Comparison of ENCODE assay signal across 14 cellular contexts in genomic region chr12:13805038-13805437, GRCh38.
A peak's percentile ranks its signal among the peaks of the same experiment; 100 is the strongest.
DNase-seq lines count a peak whose midpoint lies in the region; ATAC-seq and TF ChIP-seq lines count a peak whose summit lies in the region.
"Had no signal": no experiment of that assay in that cellular context is flagged by ENCODE, and none has a peak within 500 bp of the region (broad histone marks: within the 10 kb centered on the region; RNA-seq: fewer than 3 reads in every experiment).

No MANE protein-coding gene starts in this region.

- no peak overlapping the region for H3K9ac ChIP-seq in smooth muscle cell (ENCODE audit: low read depth)

- no peak for TF ChIP-seq CTCF in epithelial cell of proximal tubule (conservative IDR thresholded peaks at IDR 0.05; ENCODE audit: low read depth, low read length)
- TF ChIP-seq CTCF in smooth muscle cell (IDR thresholded peaks at IDR 0.05; ENCODE audit: borderline replicate concordance, insufficient read depth, poor library complexity, severe bottlenecking) = no peak

- DNase-seq in epithelial cell of proximal tubule (ENCODE audit: low read depth) (peak; percentile 56), NCI-H128 (lab: John Stamatoyannopoulos, UW; ENCODE audit: unreplicated experiment) (no peak), NCI-H774 (lab: John Stamatoyannopoulos, UW) (no peak), smooth muscle cell (lab: John Stamatoyannopoulos, UW; ENCODE audit: unreplicated experiment) (no peak)
- DNase-seq: CD8-positive, alpha-beta T cell; COR-L47; DND-41; GDM1; HCEC 1CT; HFFc6 had no signal

- no peaks in the 10 kb centered on the region for H3K9me3 ChIP-seq in smooth muscle cell (replicated peaks; ENCODE audit: low read depth)

- H3K4me3 ChIP-seq in epithelial cell of proximal tubule (ENCODE audit: low read depth, low read length) (no peak overlapping the region), smooth muscle cell (no peak overlapping the region)

- WGBS in smooth muscle cell (ENCODE audit: low lambda C conversion rate) = 64% methylated on average over 3 of the region's 3 CpGs

- ATAC-seq in GM18508 (IDR thresholded peaks at IDR 0.05; ENCODE audit: insufficient read depth, unreplicated experiment) (peak; percentile 74), GM19467 (IDR thresholded peaks at IDR 0.05; ENCODE audit: unreplicated experiment) (peak; percentile 53), HG02938 (IDR thresholded peaks at IDR 0.05; ENCODE audit: unreplicated experiment) (no peak)
- ATAC-seq: CD8-positive, alpha-beta T cell had no signal

- H3F3A ChIP-seq in smooth muscle cell (ENCODE audit: low read depth) = no peaks in the 10 kb centered on the region

- H2AFZ ChIP-seq in smooth muscle cell (ENCODE audit: low read depth) = no peak overlapping the region

- H4K20me1 ChIP-seq in smooth muscle cell (ENCODE audit: low read depth) = no peaks in the 10 kb centered on the region

- H3K27ac ChIP-seq in smooth muscle cell (ENCODE audit: low read depth) = no peak overlapping the region
- H3K27ac ChIP-seq: HL-60 had no signal

- H3K27me3 ChIP-seq in smooth muscle cell (ENCODE audit: low read depth) = no peaks in the 10 kb centered on the region

- H3K4me2 ChIP-seq in smooth muscle cell = no peak overlapping the region

- no peaks in the 10 kb centered on the region for H3K79me2 ChIP-seq in smooth muscle cell (ENCODE audit: low read depth)

- H3K36me3 ChIP-seq in smooth muscle cell (ENCODE audit: low read depth) = no peaks in the 10 kb centered on the region

- no peaks in the 10 kb centered on the region for H3K4me1 ChIP-seq in smooth muscle cell (ENCODE audit: low read depth)
